In the genomic region with DNA sequence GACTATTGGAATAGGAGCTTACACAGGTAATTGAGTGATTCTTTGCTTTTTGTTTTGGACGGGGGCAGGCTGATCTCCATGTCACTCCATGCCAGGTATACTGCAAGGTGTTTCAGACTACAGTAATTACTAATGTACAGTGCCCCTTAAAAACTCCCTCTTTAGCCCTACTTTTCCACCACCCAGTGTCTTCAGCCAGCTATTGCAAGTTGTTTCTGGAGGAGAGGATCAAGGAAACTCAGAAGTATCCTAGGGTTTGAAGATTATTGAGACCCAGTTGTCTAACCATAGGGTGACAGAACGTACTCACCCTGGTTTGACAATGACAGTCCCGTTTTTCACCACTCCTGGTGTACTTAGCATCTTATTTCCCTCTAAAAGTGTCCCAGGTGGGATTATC, we compare ENCODE assay signal across 1 cellular context.
TF ChIP-seq lines count a peak whose summit lies in the region.

No MANE protein-coding gene starts in this region.

TF ChIP-seq in A549, 52 proteins besides CTCF, POLR2A, EP300 and RAD21 (continued from another document):
- TF ChIP-seq, protein P1, sequence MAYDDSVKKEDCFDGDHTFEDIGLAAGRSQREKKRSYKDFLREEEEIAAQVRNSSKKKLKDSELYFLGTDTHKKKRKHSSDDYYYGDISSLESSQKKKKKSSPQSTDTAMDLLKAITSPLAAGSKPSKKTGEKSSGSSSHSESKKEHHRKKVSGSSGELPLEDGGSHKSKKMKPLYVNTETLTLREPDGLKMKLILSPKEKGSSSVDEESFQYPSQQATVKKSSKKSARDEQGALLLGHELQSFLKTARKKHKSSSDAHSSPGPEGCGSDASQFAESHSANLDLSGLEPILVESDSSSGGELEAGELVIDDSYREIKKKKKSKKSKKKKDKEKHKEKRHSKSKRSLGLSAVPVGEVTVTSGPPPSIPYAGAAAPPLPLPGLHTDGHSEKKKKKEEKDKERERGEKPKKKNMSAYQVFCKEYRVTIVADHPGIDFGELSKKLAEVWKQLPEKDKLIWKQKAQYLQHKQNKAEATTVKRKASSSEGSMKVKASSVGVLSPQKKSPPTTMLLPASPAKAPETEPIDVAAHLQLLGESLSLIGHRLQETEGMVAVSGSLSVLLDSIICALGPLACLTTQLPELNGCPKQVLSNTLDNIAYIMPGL (CRISPR knock-in tag; IDR thresholded peaks at IDR 0.05; ENCODE audit: borderline replicate concordance), result no peak
- TF ChIP-seq, protein P2, sequence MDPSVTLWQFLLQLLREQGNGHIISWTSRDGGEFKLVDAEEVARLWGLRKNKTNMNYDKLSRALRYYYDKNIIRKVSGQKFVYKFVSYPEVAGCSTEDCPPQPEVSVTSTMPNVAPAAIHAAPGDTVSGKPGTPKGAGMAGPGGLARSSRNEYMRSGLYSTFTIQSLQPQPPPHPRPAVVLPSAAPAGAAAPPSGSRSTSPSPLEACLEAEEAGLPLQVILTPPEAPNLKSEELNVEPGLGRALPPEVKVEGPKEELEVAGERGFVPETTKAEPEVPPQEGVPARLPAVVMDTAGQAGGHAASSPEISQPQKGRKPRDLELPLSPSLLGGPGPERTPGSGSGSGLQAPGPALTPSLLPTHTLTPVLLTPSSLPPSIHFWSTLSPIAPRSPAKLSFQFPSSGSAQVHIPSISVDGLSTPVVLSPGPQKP (IDR thresholded peaks at IDR 0.05; ENCODE audit: low read depth, low read length), result no peak
- TF ChIP-seq FOSL2 (IDR thresholded peaks at IDR 0.05) (no peak), FOSL2 (CRISPR knock-in tag; IDR thresholded peaks at IDR 0.05) (no peak), PHF8 (IDR thresholded peaks at IDR 0.05; ENCODE audit: borderline replicate concordance, low read depth) (no peak), FOXS1 (CRISPR knock-in tag; IDR thresholded peaks at IDR 0.05) (no peak), HOXB13 (CRISPR knock-in tag; IDR thresholded peaks at IDR 0.05; ENCODE audit: low read depth) (no peak), HEYL (CRISPR knock-in tag; IDR thresholded peaks at IDR 0.05) (no peak), HOXA7 (CRISPR knock-in tag; IDR thresholded peaks at IDR 0.05) (no peak), CHD4 (IDR thresholded peaks at IDR 0.05; ENCODE audit: borderline replicate concordance) (no peak), ZC3H11A (IDR thresholded peaks at IDR 0.05) (no peak), BHLHE40 (IDR thresholded peaks at IDR 0.05; ENCODE audit: low read depth, low read length) (no peak), RFX5 (IDR thresholded peaks at IDR 0.05) (no peak)
- TF ChIP-seq, protein P3, sequence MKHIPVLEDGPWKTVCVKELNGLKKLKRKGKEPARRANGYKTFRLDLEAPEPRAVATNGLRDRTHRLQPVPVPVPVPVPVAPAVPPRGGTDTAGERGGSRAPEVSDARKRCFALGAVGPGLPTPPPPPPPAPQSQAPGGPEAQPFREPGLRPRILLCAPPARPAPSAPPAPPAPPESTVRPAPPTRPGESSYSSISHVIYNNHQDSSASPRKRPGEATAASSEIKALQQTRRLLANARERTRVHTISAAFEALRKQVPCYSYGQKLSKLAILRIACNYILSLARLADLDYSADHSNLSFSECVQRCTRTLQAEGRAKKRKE (CRISPR knock-in tag; IDR thresholded peaks at IDR 0.05; ENCODE audit: low read depth), result no peak
- TF ChIP-seq, protein P4, sequence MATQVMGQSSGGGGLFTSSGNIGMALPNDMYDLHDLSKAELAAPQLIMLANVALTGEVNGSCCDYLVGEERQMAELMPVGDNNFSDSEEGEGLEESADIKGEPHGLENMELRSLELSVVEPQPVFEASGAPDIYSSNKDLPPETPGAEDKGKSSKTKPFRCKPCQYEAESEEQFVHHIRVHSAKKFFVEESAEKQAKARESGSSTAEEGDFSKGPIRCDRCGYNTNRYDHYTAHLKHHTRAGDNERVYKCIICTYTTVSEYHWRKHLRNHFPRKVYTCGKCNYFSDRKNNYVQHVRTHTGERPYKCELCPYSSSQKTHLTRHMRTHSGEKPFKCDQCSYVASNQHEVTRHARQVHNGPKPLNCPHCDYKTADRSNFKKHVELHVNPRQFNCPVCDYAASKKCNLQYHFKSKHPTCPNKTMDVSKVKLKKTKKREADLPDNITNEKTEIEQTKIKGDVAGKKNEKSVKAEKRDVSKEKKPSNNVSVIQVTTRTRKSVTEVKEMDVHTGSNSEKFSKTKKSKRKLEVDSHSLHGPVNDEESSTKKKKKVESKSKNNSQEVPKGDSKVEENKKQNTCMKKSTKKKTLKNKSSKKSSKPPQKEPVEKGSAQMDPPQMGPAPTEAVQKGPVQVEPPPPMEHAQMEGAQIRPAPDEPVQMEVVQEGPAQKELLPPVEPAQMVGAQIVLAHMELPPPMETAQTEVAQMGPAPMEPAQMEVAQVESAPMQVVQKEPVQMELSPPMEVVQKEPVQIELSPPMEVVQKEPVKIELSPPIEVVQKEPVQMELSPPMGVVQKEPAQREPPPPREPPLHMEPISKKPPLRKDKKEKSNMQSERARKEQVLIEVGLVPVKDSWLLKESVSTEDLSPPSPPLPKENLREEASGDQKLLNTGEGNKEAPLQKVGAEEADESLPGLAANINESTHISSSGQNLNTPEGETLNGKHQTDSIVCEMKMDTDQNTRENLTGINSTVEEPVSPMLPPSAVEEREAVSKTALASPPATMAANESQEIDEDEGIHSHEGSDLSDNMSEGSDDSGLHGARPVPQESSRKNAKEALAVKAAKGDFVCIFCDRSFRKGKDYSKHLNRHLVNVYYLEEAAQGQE (IDR thresholded peaks at IDR 0.05), result no peak
- TF ChIP-seq, protein P5, sequence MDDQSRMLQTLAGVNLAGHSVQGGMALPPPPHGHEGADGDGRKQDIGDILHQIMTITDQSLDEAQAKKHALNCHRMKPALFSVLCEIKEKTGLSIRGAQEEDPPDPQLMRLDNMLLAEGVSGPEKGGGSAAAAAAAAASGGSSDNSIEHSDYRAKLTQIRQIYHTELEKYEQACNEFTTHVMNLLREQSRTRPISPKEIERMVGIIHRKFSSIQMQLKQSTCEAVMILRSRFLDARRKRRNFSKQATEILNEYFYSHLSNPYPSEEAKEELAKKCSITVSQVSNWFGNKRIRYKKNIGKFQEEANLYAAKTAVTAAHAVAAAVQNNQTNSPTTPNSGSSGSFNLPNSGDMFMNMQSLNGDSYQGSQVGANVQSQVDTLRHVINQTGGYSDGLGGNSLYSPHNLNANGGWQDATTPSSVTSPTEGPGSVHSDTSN (IDR thresholded peaks at IDR 0.05), result no peak
